31 cellular contexts compared by ENCODE assay signal in genomic region chr4:2193321-2193720, GRCh38.
"Had no signal": no experiment of that assay in that cellular context is flagged by ENCODE, and none has a peak within 500 bp of the region (broad histone marks: within the 10 kb centered on the region; RNA-seq: fewer than 3 reads in every experiment).

No MANE protein-coding gene starts in this region.

- H3K27ac ChIP-seq: adrenal gland, body of pancreas, brain microvascular endothelial cell, VCaP had no signal

- H3K36me3 ChIP-seq: adrenal gland, brain microvascular endothelial cell had no signal

- H3K9me3 ChIP-seq: adrenal gland, body of pancreas had no signal

- H3K27me3 ChIP-seq: adrenal gland, body of pancreas, brain microvascular endothelial cell had no signal

- DNase-seq: activated B cell treated with CpG ODN at 0.5 μM for 24 hours; activated CD4-positive, alpha-beta memory T cell treated with anti-CD3 and anti-CD28 coated beads for 36 hours; activated CD4-positive, alpha-beta T cell treated with anti-CD3 and anti-CD28 coated beads for 4 hours; activated CD4-positive, alpha-beta T cell treated with anti-CD3 and anti-CD28 coated beads, Interleukin-2, amount 10 ng/mL, durations not matched to agents 24 days and 14 days; activated CD4-positive, alpha-beta T cell treated with anti-CD3 and anti-CD28 coated beads, Interleukin-2, amount 50 U/mL, for 1 hour; activated CD4-positive, alpha-beta T cell treated with anti-CD3 and anti-CD28 coated beads, Interleukin-2, amount 50 U/mL, for 4 hours; activated CD4-positive, CD25-positive, alpha-beta regulatory T cell treated with anti-CD3 and anti-CD28 coated beads, Interleukin-2, amount 50 U/mL, for 72 hours; activated CD8-positive, alpha-beta memory T cell treated with anti-CD3 and anti-CD28 coated beads, Interleukin-2, amount 50 U/mL, for 4 hours; activated CD8-positive, alpha-beta T cell treated with anti-CD3 and anti-CD28 coated beads for 36 hours; activated effector memory CD4-positive, alpha-beta T cell treated with anti-CD3 and anti-CD28 coated beads, Interleukin-2, amount 50 U/mL, for 16 hours; activated gamma-delta T cell treated with Interleukin-2 at 50 U/mL for 16 hours; activated naive CD4-positive, alpha-beta T cell; activated naive CD4-positive, alpha-beta T cell treated with anti-CD3 and anti-CD28 coated beads for 36 hours; activated naive CD4-positive, alpha-beta T cell treated with anti-CD3 and anti-CD28 coated beads, Interleukin-2, amount 50 U/mL, for 16 hours; activated naive CD8-positive, alpha-beta T cell treated with anti-CD3 and anti-CD28 coated beads for 36 hours; activated T-cell treated with anti-CD3 and anti-CD28 coated beads for 4 hours; activated T-cell treated with anti-CD3 and anti-CD28 coated beads, Interleukin-2, amount 50 U/mL, for 1 hour; activated T-cell treated with anti-CD3 and anti-CD28 coated beads, Interleukin-2, amount 50 U/mL, for 4 hours; activated T-cell treated with anti-CD3 and anti-CD28 coated beads, Interleukin-2, amount 50 U/mL, for 72 hours; adrenal gland; amniotic stem cell; aorta; body of pancreas; brain microvascular endothelial cell; central memory CD4-positive, alpha-beta T cell; T-cell; T-helper 2 cell; T-helper 9 cell had no signal

- H3K4me1 ChIP-seq: adrenal gland, body of pancreas had no signal

- H3K4me3 ChIP-seq: adrenal gland, body of pancreas had no signal

- ATAC-seq: activated CD8-positive, alpha-beta T cell treated with anti-CD3 and anti-CD28 coated beads for 36 hours; activated naive CD4-positive, alpha-beta T cell treated with anti-CD3 and anti-CD28 coated beads, Interleukin-2, amount 50 U/mL, for 72 hours; activated T-cell treated with anti-CD3 and anti-CD28 coated beads, Interleukin-2, amount 50 U/mL, for 4 hours; activated T-cell treated with anti-CD3 and anti-CD28 coated beads, Interleukin-2, amount 50 U/mL, for 72 hours; activated T-helper 17 cell treated with anti-CD3 and anti-CD28 coated beads, Interleukin-2, amount 50 U/mL, for 72 hours; body of pancreas; T-cell had no signal
